Comparison of ENCODE assay signal across 8 cellular contexts in the genomic region with DNA sequence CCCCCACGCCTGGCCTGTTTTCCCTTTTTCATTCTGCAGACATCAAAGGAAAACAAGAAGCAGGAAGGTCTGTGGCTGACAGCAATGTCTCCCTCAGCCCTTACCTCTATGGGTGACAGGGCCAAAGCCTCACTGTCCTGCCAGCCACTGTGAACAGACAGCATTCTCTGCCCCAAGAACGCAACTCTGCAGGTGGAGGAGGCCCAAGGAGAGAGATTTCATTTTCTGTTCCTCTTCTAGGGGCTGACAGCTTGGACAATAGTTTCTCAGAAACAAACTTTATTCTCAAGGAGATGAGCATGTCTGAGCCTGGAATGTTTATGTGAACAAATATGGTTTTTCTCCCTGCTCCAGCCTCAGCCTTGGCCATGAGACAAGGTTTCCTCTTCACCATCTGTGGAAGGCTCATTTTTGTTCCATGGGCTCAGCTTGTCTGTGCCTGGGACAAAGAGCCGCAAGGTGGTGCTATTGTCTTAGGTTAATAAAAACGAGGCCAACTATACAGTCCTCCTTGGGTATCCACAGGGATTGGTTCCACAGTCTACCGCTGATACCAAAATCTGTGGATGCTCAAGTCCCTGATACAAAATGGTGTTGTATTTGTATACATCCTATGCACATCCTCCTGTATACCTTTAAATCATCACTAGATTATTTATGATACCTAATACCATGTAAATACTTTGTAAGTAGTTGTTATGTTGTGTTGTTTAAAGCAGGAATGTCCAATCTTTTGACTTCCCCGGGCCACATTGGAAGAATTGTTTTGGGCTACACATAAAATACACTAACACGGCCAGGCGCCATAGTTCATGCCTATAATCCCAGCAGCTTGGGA. TPM values are rescaled to one million over a fixed set of nuclear protein-coding genes. Genes with fewer than 3 reads are reported as not detected.
DNase-seq lines count a peak whose midpoint lies in the region; ATAC-seq and TF ChIP-seq lines count a peak whose summit lies in the region.

No MANE protein-coding gene starts in this region.

- H3K27me3 ChIP-seq in neuronal stem cell (ENCODE audit: control insufficient read depth in 3 of 3, insufficient read depth in 3 of 3, low read depth in 1 of 3, low read length in 3 of 3): peaks cover 0 to 5% (median 0%) of the 10 kb centered on the region in 3 experiments

- H3K79me1 ChIP-seq in neuronal stem cell (ENCODE audit: low read depth, low read length): no peaks in the 10 kb centered on the region

- no peak overlapping the region for H2AK5ac ChIP-seq in neuronal stem cell (ENCODE audit: low read depth, low read length)

- no peak overlapping the region for H3K14ac ChIP-seq in neuronal stem cell (ENCODE audit: low read length)

- no peak overlapping the region for H2AFZ ChIP-seq in neuronal stem cell (ENCODE audit: low read length)

- no peak overlapping the region for H3K4me2 ChIP-seq in neuronal stem cell (ENCODE audit: insufficient read depth, low read length, poor library complexity, severe bottlenecking)

- no peak overlapping the region for H3K27ac ChIP-seq in neuronal stem cell (replicated peaks; ENCODE audit: low read length)

- no peak overlapping the region for H3K9ac ChIP-seq in neuronal stem cell (ENCODE audit: low read depth, low read length, poor library complexity)

- H4K8ac ChIP-seq in neuronal stem cell (ENCODE audit: low read depth, low read length): no peak overlapping the region

- no peak overlapping the region for H2BK12ac ChIP-seq in neuronal stem cell (ENCODE audit: low read length)

- no peak overlapping the region for H2BK5ac ChIP-seq in neuronal stem cell (ENCODE audit: low read length)

- ATAC-seq in HG03520 (IDR thresholded peaks at IDR 0.05; ENCODE audit: unreplicated experiment) (no peak), GM19328 (IDR thresholded peaks at IDR 0.05; ENCODE audit: unreplicated experiment) (no peak)

- no peaks in the 10 kb centered on the region for H3K36me3 ChIP-seq in neuronal stem cell (replicated peaks in 1 of 2; ENCODE audit: control insufficient read depth in 2 of 2, insufficient read depth in 2 of 2, low read length in 2 of 2)

- DNase-seq in AG10803 (ENCODE audit: low read depth) (peak; percentile 65), GM13976 (ENCODE audit: low spot score) (peak; percentile 63), NCI-H226 (peak; percentile 12), fibroblast of gingiva (ENCODE audit: low read depth) (peak; percentile 59), neuronal stem cell (ENCODE audit: low spot score) (peak; percentile 38)
- DNase-seq in activated CD4-positive, alpha-beta T cell treated with anti-CD3 and anti-CD28 coated beads for 48 hours: peak; percentile 67

- H3K4me3 ChIP-seq in AG10803 (ENCODE audit: low read length): no peak overlapping the region
- no peak overlapping the region for H3K4me3 ChIP-seq in neuronal stem cell (ENCODE audit: low read length in 2 of 2)

- no peaks in the 10 kb centered on the region for H3K9me3 ChIP-seq in neuronal stem cell (replicated peaks in 1 of 2; ENCODE audit: control insufficient read depth in 2 of 2, insufficient read depth in 1 of 2, low read depth in 1 of 2, low read length in 2 of 2)

- no peak overlapping the region for H3K18ac ChIP-seq in neuronal stem cell (ENCODE audit: low read length)

- no peaks in the 10 kb centered on the region for H3K4me1 ChIP-seq in neuronal stem cell (ENCODE audit: control insufficient read depth in 2 of 2, insufficient read depth in 1 of 2, low read depth in 1 of 2, low read length in 2 of 2)

- no peak overlapping the region for H3K4ac ChIP-seq in neuronal stem cell (ENCODE audit: low read length)

- H2BK120ac ChIP-seq in neuronal stem cell (ENCODE audit: low read depth, low read length): no peak overlapping the region

- peak overlapping the region; percentile 11 for H4K91ac ChIP-seq in neuronal stem cell (ENCODE audit: low read depth, low read length, poor library complexity)

- in situ Hi-C loops in GM13976 (cut with MboI; ENCODE audit: low sequenced_read_pairs, unreplicated experiment): no loop called here

- no CpG with 5 or more reads among the region's 8 CpGs for WGBS in neuronal stem cell (ENCODE audit: extremely low coverage in 2 of 2, insufficient read length in 2 of 2, insufficient replicate concordance in 1 of 2), 2 donors

- H2BK15ac ChIP-seq in neuronal stem cell (ENCODE audit: low read length): no peak overlapping the region

- no peak overlapping the region for H3K23ac ChIP-seq in neuronal stem cell (ENCODE audit: low read depth, low read length, poor library complexity)

- TF ChIP-seq CTCF in AG10803 (conservative IDR thresholded peaks at IDR 0.05; ENCODE audit: low read length) (peak; percentile 72), GM13976 (IDR thresholded peaks at IDR 0.05; ENCODE audit: borderline replicate concordance, control extremely low read depth, extremely low read depth, insufficient read depth, missing control alignments) (peak; percentile 68)

RNA-seq across cellular contexts. Expression of a gene that starts 5.8 kb away (rescaled TPM):
- polyA plus RNA-seq in neuronal stem cell (2013, experiment 1 of 2): not detected
- polyA plus RNA-seq in neuronal stem cell (2013, experiment 2 of 2): not detected

RNA-seq across cellular contexts. Expression of a gene that starts 37.3 kb away (rescaled TPM):
- 2.0 TPM for polyA plus RNA-seq in neuronal stem cell (2013, experiment 1 of 2)
- polyA plus RNA-seq in neuronal stem cell (2013, experiment 2 of 2): 1.6 TPM

Comparison
In these comparisons a context has a peak if more than half of its experiments do, and no peak if none do; other contexts are left out.
1. DNase-seq: peak in every context shown above with its lines; median percentile 67 in activated CD4-positive, alpha-beta T cell treated with anti-CD3 and anti-CD28 coated beads for 48 hours; 65 in AG10803; 63 in GM13976; 59 in fibroblast of gingiva; 38 in neuronal stem cell; 12 in NCI-H226.